In the genomic region with DNA sequence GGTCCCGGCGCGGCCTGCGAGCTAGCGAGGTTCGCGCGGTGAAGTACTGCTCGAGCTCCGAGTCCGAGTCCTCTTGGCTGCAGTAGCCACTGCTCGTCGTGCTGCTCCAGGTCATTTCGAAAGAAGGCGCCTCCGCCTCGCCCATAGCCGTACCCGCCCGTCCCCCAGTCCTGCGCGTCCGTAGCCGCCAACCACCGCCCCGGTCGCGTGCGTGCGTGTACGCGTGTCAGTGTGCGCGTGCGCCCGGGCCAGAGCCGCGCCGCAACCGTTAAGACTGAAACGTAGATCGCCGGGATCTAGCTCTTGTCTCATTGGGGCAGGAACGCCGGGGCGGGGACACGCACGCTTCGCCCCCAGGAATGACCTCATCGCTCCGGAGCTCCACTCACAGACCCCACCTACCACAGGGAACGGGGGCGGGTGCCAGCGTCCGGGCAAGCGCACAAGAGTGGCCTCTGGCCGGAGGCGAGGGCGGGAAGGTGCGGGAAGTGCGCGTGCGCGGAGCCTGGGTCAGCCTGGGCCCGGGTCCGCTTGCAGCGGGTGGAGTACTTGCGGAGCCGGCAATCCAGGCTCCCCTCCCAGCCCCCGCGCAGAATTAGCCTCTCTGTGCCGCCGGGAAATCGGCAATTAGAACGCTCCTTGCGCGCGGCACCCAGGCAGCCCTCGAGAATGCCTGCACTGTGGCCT, we compare ENCODE assay signal across 8 cellular contexts. TPM values are rescaled to one million over a fixed set of nuclear protein-coding genes. Genes with fewer than 3 reads are reported as not detected.
DNase-seq lines count a peak whose midpoint lies in the region; ATAC-seq and TF ChIP-seq lines count a peak whose summit lies in the region.

No MANE protein-coding gene starts in this region.

- DNase-seq in GM06990 (ENCODE audit: extremely low read depth, insufficient read length) (peak; percentile 99), NB4 (ENCODE audit: low read depth) (peak; percentile 99), SK-N-DZ (ENCODE audit: low spot score) (peak; percentile 98), germinal center (ENCODE audit: low spot score) (peak; percentile 96), occipital lobe (lab: John Stamatoyannopoulos, UW) (peak; percentile 98)
- DNase-seq in activated naive CD4-positive, alpha-beta T cell treated with anti-CD3 and anti-CD28 coated beads, Interleukin-2, amount 50 U/mL, for 16 hours = peak; percentile 96

- TF ChIP-seq CTCF in GM06990 (IDR thresholded peaks at IDR 0.05; ENCODE audit: insufficient read depth, low read length, poor library complexity, severe bottlenecking) (no peak), NB4 (IDR thresholded peaks at IDR 0.05; ENCODE audit: low read depth, low read length) (no peak)

- peaks cover 6% of the 10 kb centered on the region for H3K36me3 ChIP-seq in GM06990 (ENCODE audit: control insufficient read depth, insufficient read depth, low read length)

- peak overlapping the region; percentile 95 for H3K27ac ChIP-seq in temporal lobe (ENCODE audit: low read depth, low read length)

- H3K27me3 ChIP-seq in GM06990 (replicated peaks; ENCODE audit: control insufficient read depth, insufficient read depth, low read length) = no peaks in the 10 kb centered on the region

- TF ChIP-seq POLR2A in NB4 (IDR thresholded peaks at IDR 0.05; ENCODE audit: extremely low read depth, insufficient read length) = peak; percentile 79

- H3K4me3 ChIP-seq in GM06990 (replicated peaks; ENCODE audit: low read depth, low read length) (peak overlapping the region; percentile 93), NB4 (ENCODE audit: low read depth, low read length) (peak overlapping the region; percentile 99)

- ATAC-seq in HG02571 (IDR thresholded peaks at IDR 0.05; ENCODE audit: unreplicated experiment) = peak; percentile 79

RNA-seq across cellular contexts. Expression of a gene that starts 3.3 kb away (rescaled TPM):
- polyA plus RNA-seq in SK-N-DZ (2014; cell fraction: cytosol; rRNA removed) = 27.8 and 29.4 TPM in 2 replicates
- polyA plus RNA-seq in SK-N-DZ (2014; cell fraction: nucleus; rRNA removed) = 30.0 and 30.9 TPM in 2 replicates
- total RNA-seq in occipital lobe (7.8 TPM), temporal lobe (10.1 TPM)

RNA-seq across cellular contexts. Expression of a gene that starts 8.2 kb away (rescaled TPM):
- 0.66 and 1.2 TPM in 2 replicates for polyA plus RNA-seq in SK-N-DZ (2014; cell fraction: cytosol; rRNA removed)
- 5.2 and 7.3 TPM in 2 replicates for polyA plus RNA-seq in SK-N-DZ (2014; cell fraction: nucleus; rRNA removed)
- 2.5 TPM for total RNA-seq in occipital lobe
- total RNA-seq in temporal lobe = 5.9 TPM

RNA-seq across cellular contexts. Expression of a gene that starts 9.3 kb away (rescaled TPM):
- polyA plus RNA-seq in SK-N-DZ (2014; cell fraction: cytosol; rRNA removed) = 40.3 and 52.8 TPM in 2 replicates
- 15.3 and 33.3 TPM in 2 replicates for polyA plus RNA-seq in SK-N-DZ (2014; cell fraction: nucleus; rRNA removed)
- 16.2 TPM for total RNA-seq in occipital lobe
- 16.5 TPM for total RNA-seq in temporal lobe

RNA-seq across cellular contexts. Expression of a gene that starts 13.3 kb away (rescaled TPM):
- 24.3 and 25.9 TPM in 2 replicates for polyA plus RNA-seq in SK-N-DZ (2014; cell fraction: cytosol; rRNA removed)
- 119 and 128 TPM in 2 replicates for polyA plus RNA-seq in SK-N-DZ (2014; cell fraction: nucleus; rRNA removed)
- 19.0 TPM for total RNA-seq in occipital lobe
- 15.2 TPM for total RNA-seq in temporal lobe

RNA-seq across cellular contexts. Expression of a gene that starts 13.3 kb away (rescaled TPM):
- 28.2 and 28.8 TPM in 2 replicates for polyA plus RNA-seq in SK-N-DZ (2014; cell fraction: cytosol; rRNA removed)
- 19.9 and 28.3 TPM in 2 replicates for polyA plus RNA-seq in SK-N-DZ (2014; cell fraction: nucleus; rRNA removed)
- total RNA-seq in occipital lobe (10.0 TPM), temporal lobe (8.1 TPM)

Comparison
In these comparisons a context has a peak if more than half of its experiments do, and no peak if none do; other contexts are left out.
1. Peak in every context shown above with its lines: DNase-seq, ATAC-seq, H3K4me3 ChIP-seq and H3K27ac ChIP-seq.